In the genomic region with DNA sequence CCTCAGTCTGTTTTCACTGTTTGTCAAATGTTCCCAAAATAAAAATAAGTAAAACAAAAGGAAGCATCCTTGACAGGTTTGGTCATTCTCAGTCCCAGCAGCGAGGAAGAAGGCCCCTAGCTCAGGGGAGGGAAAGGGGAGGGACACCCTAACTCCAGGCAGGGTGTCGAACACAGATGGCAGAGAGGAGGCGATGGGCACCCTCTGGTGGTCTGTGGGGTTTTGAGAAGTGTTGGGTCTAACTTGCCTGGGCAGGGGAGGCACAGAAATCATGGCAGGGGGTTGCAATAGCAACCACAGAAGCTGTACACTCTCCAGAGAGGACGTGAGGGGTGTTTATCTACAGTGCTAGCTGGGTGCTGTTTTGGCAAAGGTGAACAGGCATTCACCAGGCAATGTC, we compare ENCODE assay signal across 1 cellular context.
TF ChIP-seq lines count a peak whose summit lies in the region.

No MANE protein-coding gene starts in this region.

TF ChIP-seq in liver, 16 proteins besides CTCF, POLR2A, EP300 and RAD21 (continued from another document):
- TF ChIP-seq FOXA1 (IDR thresholded peaks at IDR 0.05) (no peak), HNF4A (conservative IDR thresholded peaks at IDR 0.05) (no peak), NR2F2 (IDR thresholded peaks at IDR 0.05) (no peak), YY1 (IDR thresholded peaks at IDR 0.05) (no peak), FOXA2 (IDR thresholded peaks at IDR 0.05) (no peak)
- TF ChIP-seq, protein P1, sequence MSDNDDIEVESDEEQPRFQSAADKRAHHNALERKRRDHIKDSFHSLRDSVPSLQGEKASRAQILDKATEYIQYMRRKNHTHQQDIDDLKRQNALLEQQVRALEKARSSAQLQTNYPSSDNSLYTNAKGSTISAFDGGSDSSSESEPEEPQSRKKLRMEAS (IDR thresholded peaks at IDR 0.05): no peak
- TF ChIP-seq, protein P2, sequence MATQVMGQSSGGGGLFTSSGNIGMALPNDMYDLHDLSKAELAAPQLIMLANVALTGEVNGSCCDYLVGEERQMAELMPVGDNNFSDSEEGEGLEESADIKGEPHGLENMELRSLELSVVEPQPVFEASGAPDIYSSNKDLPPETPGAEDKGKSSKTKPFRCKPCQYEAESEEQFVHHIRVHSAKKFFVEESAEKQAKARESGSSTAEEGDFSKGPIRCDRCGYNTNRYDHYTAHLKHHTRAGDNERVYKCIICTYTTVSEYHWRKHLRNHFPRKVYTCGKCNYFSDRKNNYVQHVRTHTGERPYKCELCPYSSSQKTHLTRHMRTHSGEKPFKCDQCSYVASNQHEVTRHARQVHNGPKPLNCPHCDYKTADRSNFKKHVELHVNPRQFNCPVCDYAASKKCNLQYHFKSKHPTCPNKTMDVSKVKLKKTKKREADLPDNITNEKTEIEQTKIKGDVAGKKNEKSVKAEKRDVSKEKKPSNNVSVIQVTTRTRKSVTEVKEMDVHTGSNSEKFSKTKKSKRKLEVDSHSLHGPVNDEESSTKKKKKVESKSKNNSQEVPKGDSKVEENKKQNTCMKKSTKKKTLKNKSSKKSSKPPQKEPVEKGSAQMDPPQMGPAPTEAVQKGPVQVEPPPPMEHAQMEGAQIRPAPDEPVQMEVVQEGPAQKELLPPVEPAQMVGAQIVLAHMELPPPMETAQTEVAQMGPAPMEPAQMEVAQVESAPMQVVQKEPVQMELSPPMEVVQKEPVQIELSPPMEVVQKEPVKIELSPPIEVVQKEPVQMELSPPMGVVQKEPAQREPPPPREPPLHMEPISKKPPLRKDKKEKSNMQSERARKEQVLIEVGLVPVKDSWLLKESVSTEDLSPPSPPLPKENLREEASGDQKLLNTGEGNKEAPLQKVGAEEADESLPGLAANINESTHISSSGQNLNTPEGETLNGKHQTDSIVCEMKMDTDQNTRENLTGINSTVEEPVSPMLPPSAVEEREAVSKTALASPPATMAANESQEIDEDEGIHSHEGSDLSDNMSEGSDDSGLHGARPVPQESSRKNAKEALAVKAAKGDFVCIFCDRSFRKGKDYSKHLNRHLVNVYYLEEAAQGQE (IDR thresholded peaks at IDR 0.05): no peak
TF ChIP-seq in liver: peak in this region for 0.
